8 cellular contexts compared by ENCODE assay signal in genomic region chr1:167627865-167628641, GRCh38. TPM values are rescaled to one million over a fixed set of nuclear protein-coding genes. Genes with fewer than 3 reads are reported as not detected.
A peak's percentile ranks its signal among the peaks of the same experiment; 100 is the strongest.
DNase-seq lines count a peak whose midpoint lies in the region; ATAC-seq and TF ChIP-seq lines count a peak whose summit lies in the region.

No MANE protein-coding gene starts in this region.

- H3K36me3 ChIP-seq in psoas muscle (ENCODE audit: insufficient read depth in 1 of 2, low read depth in 1 of 2): no peaks in the 10 kb centered on the region

- H3K9me3 ChIP-seq in psoas muscle: no peaks in the 10 kb centered on the region

- peaks cover 7% of the 10 kb centered on the region for H3K9me3 Mint-ChIP-seq in chondrocyte (ENCODE audit: low read depth)

- peaks cover 9% of the 10 kb centered on the region for H3K27me3 Mint-ChIP-seq in chondrocyte (ENCODE audit: low read depth)

- peaks cover 25% of the 10 kb centered on the region for H3K4me1 ChIP-seq in psoas muscle

- DNase-seq in activated T-cell treated with anti-CD3 and anti-CD28 coated beads for 1 hour (ENCODE audit: low read depth): peak; percentile 42
- DNase-seq in activated T-cell treated with anti-CD3 and anti-CD28 coated beads for 4 hours: no peak
- peak; percentile 79 for DNase-seq in SIG-M5 (lab: John Stamatoyannopoulos, UW)
- peak; percentile 71 for DNase-seq in activated naive CD4-positive, alpha-beta T cell treated with anti-CD3 and anti-CD28 coated beads, Interleukin-2, amount 50 U/mL, for 16 hours
- DNase-seq in psoas muscle: peak in 1 of 2 donors; percentile 62
- no peak for DNase-seq in NCI-H82 treated with DMSO at 0.1 percent for 48 hours (lab: John Stamatoyannopoulos, UW; ENCODE audit: unreplicated experiment)
- no peak for DNase-seq in chondrocyte (ENCODE audit: low spot score)

- H3K27ac ChIP-seq in psoas muscle: peak overlapping the region; percentile 60

- no peaks in the 10 kb centered on the region for H3K27me3 ChIP-seq in psoas muscle (ENCODE audit: insufficient read depth in 3 of 3, low read length in 2 of 3)

- H3K27ac Mint-ChIP-seq in chondrocyte (ENCODE audit: unreplicated experiment): no peak overlapping the region

- 50 to 62% (median 58%) methylated on average over 10 of the region's 10 CpGs for WGBS in psoas muscle, 3 donors

- no peak overlapping the region for H3K4me3 Mint-ChIP-seq in chondrocyte (ENCODE audit: unreplicated experiment)

- intact Hi-C loops in psoas muscle (cut with DNase I): no loop called here

- TF ChIP-seq CTCF in psoas muscle (IDR thresholded peaks at IDR 0.05) (no peak), chondrocyte (IDR thresholded peaks at IDR 0.05) (no peak)

- ATAC-seq in HG03108 (IDR thresholded peaks at IDR 0.05; ENCODE audit: unreplicated experiment) (peak; percentile 69), psoas muscle (peak in 3 of 4 donors; percentile 23 to 51 (median 38))

- no peak overlapping the region for H3K4me3 ChIP-seq in psoas muscle

- peaks cover 14% of the 10 kb centered on the region for H3K4me1 Mint-ChIP-seq in chondrocyte (ENCODE audit: low read depth)

- H3K36me3 Mint-ChIP-seq in chondrocyte (ENCODE audit: low read depth): peaks cover 2% of the 10 kb centered on the region

RNA-seq across cellular contexts. Expression of gene RCSD1, which starts 2.0 kb away (rescaled TPM):
- total RNA-seq in psoas muscle (10 to 100 TPM in 3 of 4 donors, 1 to 10 TPM in 1; 9.9 to 34.2 (median 23.1) TPM), chondrocyte (1.1 to 1.4 TPM in 2 of 3 replicates, not detected in the other)
- 10 to 100 TPM in 2 of 3 donors, 1 to 10 TPM in 1; 3.9 to 13.7 (median 10.4) TPM for polyA plus RNA-seq in psoas muscle

Comparison
In these comparisons a context has a peak if more than half of its experiments do, and no peak if none do; other contexts are left out.
1. DNase-seq: peak in activated T-cell treated with anti-CD3 and anti-CD28 coated beads for 1 hour (single experiment), SIG-M5 (single experiment) and activated naive CD4-positive, alpha-beta T cell treated with anti-CD3 and anti-CD28 coated beads, Interleukin-2, amount 50 U/mL, for 16 hours (single experiment); none in activated T-cell treated with anti-CD3 and anti-CD28 coated beads for 4 hours (single experiment), NCI-H82 treated with DMSO at 0.1 percent for 48 hours (single experiment) and chondrocyte (single experiment).